Comparison of ENCODE assay signal across 11 cellular contexts in genomic region chr19:1936430-1936829, GRCh38. TPM values are rescaled to one million over a fixed set of nuclear protein-coding genes. Genes with fewer than 3 reads are reported as not detected.
A peak's percentile ranks its signal among the peaks of the same experiment; 100 is the strongest.
DNase-seq lines count a peak whose midpoint lies in the region; ATAC-seq and TF ChIP-seq lines count a peak whose summit lies in the region.
"Had no signal": no experiment of that assay in that cellular context is flagged by ENCODE, and none has a peak within 500 bp of the region (broad histone marks: within the 10 kb centered on the region; RNA-seq: fewer than 3 reads in every experiment).

No MANE protein-coding gene starts in this region.

- peaks cover 5% of the 10 kb centered on the region for H3K9me3 Mint-ChIP-seq in activated CD8-positive, alpha-beta T cell treated with anti-CD3 and anti-CD28 coated beads, Interleukin-2, amount 10 ng/mL, durations not matched to agents 7 days and 5 days (ENCODE audit: insufficient read depth)
- peaks cover 12% of the 10 kb centered on the region for H3K9me3 Mint-ChIP-seq in activated CD8-positive, alpha-beta T cell treated with anti-CD3 and anti-CD28 coated beads for 36 hours
- H3K9me3 Mint-ChIP-seq in endothelial cell (ENCODE audit: unreplicated experiment) = no peaks in the 10 kb centered on the region
- peaks cover 4% of the 10 kb centered on the region for H3K9me3 Mint-ChIP-seq in stimulated activated memory B cell treated with anti-CD40 and anti-IgM and Interleukin-4, amounts not matched to agents 10 μg/mL and 1 μg/mL and 100 μg/mL, for 72 hours

- peaks cover 28% of the 10 kb centered on the region for H3K4me1 Mint-ChIP-seq in activated CD8-positive, alpha-beta T cell treated with anti-CD3 and anti-CD28 coated beads, Interleukin-2, amount 10 ng/mL, durations not matched to agents 7 days and 5 days (ENCODE audit: low read depth)
- H3K4me1 Mint-ChIP-seq in activated CD8-positive, alpha-beta T cell treated with anti-CD3 and anti-CD28 coated beads for 36 hours (ENCODE audit: low read depth) = peaks cover 11% of the 10 kb centered on the region
- H3K4me1 Mint-ChIP-seq in endothelial cell (ENCODE audit: unreplicated experiment) = peaks cover 17% of the 10 kb centered on the region
- peaks cover 50% of the 10 kb centered on the region for H3K4me1 Mint-ChIP-seq in stimulated activated memory B cell treated with anti-CD40 and anti-IgM and Interleukin-4, amounts not matched to agents 10 μg/mL and 1 μg/mL and 100 μg/mL, for 72 hours

- POLR2A ChIA-PET in activated CD8-positive, alpha-beta T cell treated with anti-CD3 and anti-CD28 coated beads, Interleukin-2, amount 10 ng/mL, durations not matched to agents 7 days and 5 days (lab: Charles Lee) = no interaction called here
- POLR2A ChIA-PET in activated CD8-positive, alpha-beta T cell treated with anti-CD3 and anti-CD28 coated beads for 36 hours (lab: Charles Lee) = interaction anchor here (0.8 to 1.0 kb wide), 3 partner anchors 31 to 502 kb away, joined by 3 to 4 read pairs (median 3); partner anchors contain the start of genes ADAT3 and SCAMP4

- no peak for ATAC-seq in activated CD8-positive, alpha-beta T cell treated with anti-CD3 and anti-CD28 coated beads, Interleukin-2, amount 10 ng/mL, durations not matched to agents 7 days and 5 days
- ATAC-seq in activated CD8-positive, alpha-beta T cell treated with anti-CD3 and anti-CD28 coated beads for 36 hours = no peak
- no peak for ATAC-seq in stimulated activated memory B cell treated with anti-CD40 and anti-IgM and Interleukin-4, amounts not matched to agents 10 μg/mL and 1 μg/mL and 100 μg/mL, for 72 hours
- ATAC-seq: left lung had no signal

- peaks cover 5% of the 10 kb centered on the region for H3K27me3 Mint-ChIP-seq in activated CD8-positive, alpha-beta T cell treated with anti-CD3 and anti-CD28 coated beads, Interleukin-2, amount 10 ng/mL, durations not matched to agents 7 days and 5 days (ENCODE audit: low read depth)
- H3K27me3 Mint-ChIP-seq in activated CD8-positive, alpha-beta T cell treated with anti-CD3 and anti-CD28 coated beads for 36 hours = no peaks in the 10 kb centered on the region
- peaks cover 10% of the 10 kb centered on the region for H3K27me3 Mint-ChIP-seq in endothelial cell (ENCODE audit: unreplicated experiment)
- no peaks in the 10 kb centered on the region for H3K27me3 Mint-ChIP-seq in stimulated activated memory B cell treated with anti-CD40 and anti-IgM and Interleukin-4, amounts not matched to agents 10 μg/mL and 1 μg/mL and 100 μg/mL, for 72 hours

- TF ChIP-seq CTCF in activated CD8-positive, alpha-beta T cell treated with anti-CD3 and anti-CD28 coated beads for 36 hours (IDR thresholded peaks at IDR 0.05) = no peak
- TF ChIP-seq CTCF in endothelial cell (IDR thresholded peaks at IDR 0.05; ENCODE audit: unreplicated experiment) = no peak

- intact Hi-C loops in activated CD8-positive, alpha-beta T cell treated with anti-CD3 and anti-CD28 coated beads for 36 hours (cut with micrococcal nuclease) = no loop called here

- peak overlapping the region; percentile 25 for H3K27ac Mint-ChIP-seq in activated CD8-positive, alpha-beta T cell treated with anti-CD3 and anti-CD28 coated beads, Interleukin-2, amount 10 ng/mL, durations not matched to agents 7 days and 5 days
- H3K27ac Mint-ChIP-seq in activated CD8-positive, alpha-beta T cell treated with anti-CD3 and anti-CD28 coated beads for 36 hours = no peak overlapping the region
- peak overlapping the region; percentile 78 for H3K27ac Mint-ChIP-seq in endothelial cell (ENCODE audit: unreplicated experiment)
- H3K27ac Mint-ChIP-seq in stimulated activated memory B cell treated with anti-CD40 and anti-IgM and Interleukin-4, amounts not matched to agents 10 μg/mL and 1 μg/mL and 100 μg/mL, for 72 hours = peak overlapping the region; percentile 4

- H3K4me3 Mint-ChIP-seq in activated CD8-positive, alpha-beta T cell treated with anti-CD3 and anti-CD28 coated beads, Interleukin-2, amount 10 ng/mL, durations not matched to agents 7 days and 5 days = no peak overlapping the region
- H3K4me3 Mint-ChIP-seq in activated CD8-positive, alpha-beta T cell treated with anti-CD3 and anti-CD28 coated beads for 36 hours = no peak overlapping the region
- peak overlapping the region; percentile 83 for H3K4me3 Mint-ChIP-seq in endothelial cell (ENCODE audit: unreplicated experiment)
- no peak overlapping the region for H3K4me3 Mint-ChIP-seq in stimulated activated memory B cell treated with anti-CD40 and anti-IgM and Interleukin-4, amounts not matched to agents 10 μg/mL and 1 μg/mL and 100 μg/mL, for 72 hours

- no peak for DNase-seq in activated CD8-positive, alpha-beta T cell treated with anti-CD3 and anti-CD28 coated beads, Interleukin-2, amount 10 ng/mL, durations not matched to agents 7 days and 5 days
- DNase-seq in activated CD8-positive, alpha-beta T cell treated with anti-CD3 and anti-CD28 coated beads for 36 hours = no peak
- DNase-seq in endothelial cell (ENCODE audit: low spot score) (no peak), NCI-H2029 treated with DMSO at 0.1 percent for 48 hours (lab: John Stamatoyannopoulos, UW) (no peak)
- DNase-seq in NK-92 treated with Interleukin-12 subunit alpha and Interleukin-12 subunit beta, amount 100 ng/mL, for 24 hours (lab: John Stamatoyannopoulos, UW) = no peak
- DNase-seq: foreskin melanocyte, left lung, NCI-H146, NCI-H226, stomach had no signal

- CTCF ChIA-PET in activated CD8-positive, alpha-beta T cell treated with anti-CD3 and anti-CD28 coated beads, Interleukin-2, amount 10 ng/mL, durations not matched to agents 7 days and 5 days (lab: Charles Lee) = interaction anchor here (1.3 to 2.0 kb wide), 3 partner anchors 8 to 39 kb away, joined by 4 to 6 read pairs (median 4); no protein-coding TSS in a partner anchor
- CTCF ChIA-PET in activated CD8-positive, alpha-beta T cell treated with anti-CD3 and anti-CD28 coated beads for 36 hours (lab: Charles Lee) = no interaction called here

- H3K36me3 Mint-ChIP-seq in activated CD8-positive, alpha-beta T cell treated with anti-CD3 and anti-CD28 coated beads, Interleukin-2, amount 10 ng/mL, durations not matched to agents 7 days and 5 days (ENCODE audit: low read depth) = peaks cover 25% of the 10 kb centered on the region
- peaks cover 7% of the 10 kb centered on the region for H3K36me3 Mint-ChIP-seq in activated CD8-positive, alpha-beta T cell treated with anti-CD3 and anti-CD28 coated beads for 36 hours (ENCODE audit: low read depth)
- peaks cover 30% of the 10 kb centered on the region for H3K36me3 Mint-ChIP-seq in endothelial cell (ENCODE audit: low read depth, unreplicated experiment)
- H3K36me3 Mint-ChIP-seq in stimulated activated memory B cell treated with anti-CD40 and anti-IgM and Interleukin-4, amounts not matched to agents 10 μg/mL and 1 μg/mL and 100 μg/mL, for 72 hours = peaks cover 9% of the 10 kb centered on the region

RNA-seq across cellular contexts. Expression of gene CSNK1G2, which starts 4.5 kb away (rescaled TPM):
- total RNA-seq in activated CD8-positive, alpha-beta T cell treated with anti-CD3 and anti-CD28 coated beads, Interleukin-2, amount 10 ng/mL, durations not matched to agents 7 days and 5 days = 100 to 1,000 TPM; 103 to 105 TPM
- total RNA-seq in activated CD8-positive, alpha-beta T cell treated with anti-CD3 and anti-CD28 coated beads for 36 hours = 10 to 100 TPM; 51.9 to 57.5 TPM
- total RNA-seq in endothelial cell (ENCODE audit: unreplicated experiment) = 110 TPM

RNA-seq across cellular contexts. Expression of gene ADAT3, which starts 31.2 kb away (rescaled TPM):
- 10 to 100 TPM in 1 of 2 experiments, 1 to 10 TPM in 1; 9.9 to 11.0 TPM for total RNA-seq in activated CD8-positive, alpha-beta T cell treated with anti-CD3 and anti-CD28 coated beads, Interleukin-2, amount 10 ng/mL, durations not matched to agents 7 days and 5 days
- total RNA-seq in activated CD8-positive, alpha-beta T cell treated with anti-CD3 and anti-CD28 coated beads for 36 hours = 1 to 10 TPM; 5.3 to 6.7 TPM
- 10.5 TPM for total RNA-seq in endothelial cell (ENCODE audit: unreplicated experiment)

RNA-seq across cellular contexts. Expression of gene SCAMP4, which starts 31.2 kb away (rescaled TPM):
- 10 to 100 TPM; 29.9 to 37.2 TPM for total RNA-seq in activated CD8-positive, alpha-beta T cell treated with anti-CD3 and anti-CD28 coated beads, Interleukin-2, amount 10 ng/mL, durations not matched to agents 7 days and 5 days
- total RNA-seq in activated CD8-positive, alpha-beta T cell treated with anti-CD3 and anti-CD28 coated beads for 36 hours = 10 to 100 TPM; 23.1 to 25.1 TPM
- total RNA-seq in endothelial cell (ENCODE audit: unreplicated experiment) = 71.8 TPM

RNA-seq across cellular contexts. Expression of gene ABHD17A, which starts 51.1 kb away (rescaled TPM):
- total RNA-seq in activated CD8-positive, alpha-beta T cell treated with anti-CD3 and anti-CD28 coated beads, Interleukin-2, amount 10 ng/mL, durations not matched to agents 7 days and 5 days = 100 to 1,000 TPM; 181 to 196 TPM
- total RNA-seq in activated CD8-positive, alpha-beta T cell treated with anti-CD3 and anti-CD28 coated beads for 36 hours = 100 to 1,000 TPM; 112 to 113 TPM
- 283 TPM for total RNA-seq in endothelial cell (ENCODE audit: unreplicated experiment)
